1 cellular context compared by ENCODE assay signal in genomic region chrX:23803931-23804381, GRCh38.
TF ChIP-seq lines count a peak whose summit lies in the region.

No MANE protein-coding gene starts in this region.

TF ChIP-seq in HepG2, 621 proteins besides CTCF, POLR2A, EP300 and RAD21 (continued from another document):
- TF ChIP-seq HOXA3 (CRISPR knock-in tag; IDR thresholded peaks at IDR 0.05): peak; percentile 31
- TF ChIP-seq ZNF577 (CRISPR knock-in tag; IDR thresholded peaks at IDR 0.05; ENCODE audit: borderline replicate concordance, low read depth): no peak
- TF ChIP-seq, protein P1, sequence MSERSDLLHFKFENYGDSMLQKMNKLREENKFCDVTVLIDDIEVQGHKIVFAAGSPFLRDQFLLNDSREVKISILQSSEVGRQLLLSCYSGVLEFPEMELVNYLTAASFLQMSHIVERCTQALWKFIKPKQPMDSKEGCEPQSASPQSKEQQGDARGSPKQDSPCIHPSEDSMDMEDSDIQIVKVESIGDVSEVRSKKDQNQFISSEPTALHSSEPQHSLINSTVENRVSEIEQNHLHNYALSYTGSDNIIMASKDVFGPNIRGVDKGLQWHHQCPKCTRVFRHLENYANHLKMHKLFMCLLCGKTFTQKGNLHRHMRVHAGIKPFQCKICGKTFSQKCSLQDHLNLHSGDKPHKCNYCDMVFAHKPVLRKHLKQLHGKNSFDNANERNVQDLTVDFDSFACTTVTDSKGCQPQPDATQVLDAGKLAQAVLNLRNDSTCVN (CRISPR knock-in tag; IDR thresholded peaks at IDR 0.05; ENCODE audit: borderline replicate concordance): no peak
- peak; percentile 88 for TF ChIP-seq ZNF644 (CRISPR knock-in tag; IDR thresholded peaks at IDR 0.05; ENCODE audit: low read depth)
- TF ChIP-seq TFDP2 (CRISPR knock-in tag; IDR thresholded peaks at IDR 0.05): no peak
- TF ChIP-seq ARNT2 (CRISPR knock-in tag; IDR thresholded peaks at IDR 0.05; ENCODE audit: low read depth): no peak
- no peak for TF ChIP-seq CHD2 (IDR thresholded peaks at IDR 0.05; ENCODE audit: low read depth, low read length)
- no peak for TF ChIP-seq PCBP1 (IDR thresholded peaks at IDR 0.05; ENCODE audit: borderline replicate concordance, low read depth, low read length)
- no peak for TF ChIP-seq THAP7 (CRISPR knock-in tag; IDR thresholded peaks at IDR 0.05)
- TF ChIP-seq CEBPG (CRISPR knock-in tag; IDR thresholded peaks at IDR 0.05): peak; percentile 92
- 0 out of 2 replicates have a peak, but pooled peaks have one; percentile 21 for TF ChIP-seq SALL1 (CRISPR knock-in tag; IDR thresholded peaks at IDR 0.05)
- TF ChIP-seq, protein P2, sequence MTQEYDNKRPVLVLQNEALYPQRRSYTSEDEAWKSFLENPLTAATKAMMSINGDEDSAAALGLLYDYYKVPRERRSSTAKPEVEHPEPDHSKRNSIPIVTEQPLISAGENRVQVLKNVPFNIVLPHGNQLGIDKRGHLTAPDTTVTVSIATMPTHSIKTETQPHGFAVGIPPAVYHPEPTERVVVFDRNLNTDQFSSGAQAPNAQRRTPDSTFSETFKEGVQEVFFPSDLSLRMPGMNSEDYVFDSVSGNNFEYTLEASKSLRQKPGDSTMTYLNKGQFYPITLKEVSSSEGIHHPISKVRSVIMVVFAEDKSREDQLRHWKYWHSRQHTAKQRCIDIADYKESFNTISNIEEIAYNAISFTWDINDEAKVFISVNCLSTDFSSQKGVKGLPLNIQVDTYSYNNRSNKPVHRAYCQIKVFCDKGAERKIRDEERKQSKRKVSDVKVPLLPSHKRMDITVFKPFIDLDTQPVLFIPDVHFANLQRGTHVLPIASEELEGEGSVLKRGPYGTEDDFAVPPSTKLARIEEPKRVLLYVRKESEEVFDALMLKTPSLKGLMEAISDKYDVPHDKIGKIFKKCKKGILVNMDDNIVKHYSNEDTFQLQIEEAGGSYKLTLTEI (CRISPR knock-in tag; conservative IDR thresholded peaks at IDR 0.05): no peak
